Comparison of ENCODE assay signal across 1 cellular context in genomic region chr7:121500659-121501058, GRCh38.
TF ChIP-seq lines count a peak whose summit lies in the region.

No MANE protein-coding gene starts in this region.

TF ChIP-seq in HCT116, 20 proteins besides CTCF, POLR2A, EP300 and RAD21:
- TF ChIP-seq CEBPB (IDR thresholded peaks at IDR 0.05; ENCODE audit: low read depth) (no peak), EZH2 (IDR thresholded peaks at IDR 0.05) (no peak), ATF3 (IDR thresholded peaks at IDR 0.05) (no peak), EZH2phosphoT487 (IDR thresholded peaks at IDR 0.05; ENCODE audit: borderline replicate concordance) (no peak), SRF (IDR thresholded peaks at IDR 0.05; ENCODE audit: low read depth) (no peak), TCF7L2 (IDR thresholded peaks at IDR 0.05; ENCODE audit: borderline replicate concordance, extremely low read depth, insufficient read depth, insufficient read length) (no peak), JUND (IDR thresholded peaks at IDR 0.05) (no peak), SIN3A (IDR thresholded peaks at IDR 0.05; ENCODE audit: low read depth) (no peak), ZFX (IDR thresholded peaks at IDR 0.05) (no peak), MAX (IDR thresholded peaks at IDR 0.05) (no peak), FOSL1 (IDR thresholded peaks at IDR 0.05; ENCODE audit: low read depth) (no peak), YY1 (IDR thresholded peaks at IDR 0.05; ENCODE audit: extremely low read depth, insufficient replicate concordance, low read depth, low read length) (no peak), EGR1 (IDR thresholded peaks at IDR 0.05; ENCODE audit: low read depth) (no peak), REST (IDR thresholded peaks at IDR 0.05; ENCODE audit: low read depth) (no peak), POLR2AphosphoS5 (IDR thresholded peaks at IDR 0.05; ENCODE audit: low read depth, low read length) (no peak), ZNF274 (IDR thresholded peaks at IDR 0.05; ENCODE audit: low read depth, low read length) (no peak), SP1 (IDR thresholded peaks at IDR 0.05; ENCODE audit: low read depth) (no peak), ZBTB33 (IDR thresholded peaks at IDR 0.05; ENCODE audit: extremely low read depth, insufficient replicate concordance, low read length) (no peak), CBX3 (IDR thresholded peaks at IDR 0.05; ENCODE audit: low read depth) (no peak), ELF1 (IDR thresholded peaks at IDR 0.05; ENCODE audit: borderline replicate concordance, low read depth) (no peak)
